Comparison of ENCODE assay signal across 1 cellular context in the genomic region with DNA sequence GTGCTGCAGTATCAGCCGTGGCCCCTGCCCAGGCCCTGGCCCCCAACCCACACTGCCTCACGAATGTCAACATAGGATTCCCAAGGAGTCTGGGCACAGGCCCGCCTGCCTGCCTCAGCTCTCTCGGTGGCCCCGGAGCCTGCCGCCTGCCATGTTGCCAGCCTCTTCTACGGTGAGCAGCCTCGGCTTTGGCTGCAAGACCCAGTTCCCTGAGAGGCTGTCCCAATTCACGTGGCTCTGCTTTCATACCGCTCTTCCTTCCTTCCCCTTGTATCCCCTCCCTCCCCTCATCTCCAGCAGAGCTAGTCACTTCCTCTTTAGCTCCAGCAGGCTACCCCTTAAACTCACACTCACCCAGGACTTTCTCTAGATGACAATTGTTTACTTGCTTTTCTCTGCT.
TF ChIP-seq lines count a peak whose summit lies in the region.

No MANE protein-coding gene starts in this region.

TF ChIP-seq in HepG2, 621 proteins besides CTCF, POLR2A, EP300 and RAD21:
- TF ChIP-seq PHB2 (IDR thresholded peaks at IDR 0.05; ENCODE audit: partially characterized antibody) = no peak
- TF ChIP-seq FOSL2 (CRISPR knock-in tag; IDR thresholded peaks at IDR 0.05) = no peak
- no peak for TF ChIP-seq ISL2 (CRISPR knock-in tag; IDR thresholded peaks at IDR 0.05)
- TF ChIP-seq ZBTB25 (CRISPR knock-in tag; IDR thresholded peaks at IDR 0.05) = no peak
TF ChIP-seq in HepG2: peak in this region for 0.
